Comparison of ENCODE assay signal across 25 cellular contexts in genomic region chr7:122103064-122103463, GRCh38.
"Had no signal": no experiment of that assay in that cellular context is flagged by ENCODE, and none has a peak within 500 bp of the region (broad histone marks: within the 10 kb centered on the region; RNA-seq: fewer than 3 reads in every experiment).

No MANE protein-coding gene starts in this region.

- H3K27me3 ChIP-seq: esophagus squamous epithelium, gastrocnemius medialis, heart right ventricle, left lung had no signal

- H3K9me3 ChIP-seq: gastrocnemius medialis had no signal

- DNase-seq: cortex of kidney; effector CD8-positive, alpha-beta T cell; effector memory CD8-positive, alpha-beta T cell; endodermal cell; erythroblast; esophagus squamous epithelium; foreskin fibroblast; foreskin melanocyte; gastrocnemius medialis; glutamatergic neuron; head of caudate nucleus; heart right ventricle; hippocampal formation; left cardiac atrium; left lung; left ventricle myocardium superior; lower lobe of right lung; mesenchymal stem cell; mucosa of descending colon; naive B cell; naive thymus-derived CD8-positive, alpha-beta T cell had no signal

- H3K27ac ChIP-seq: epithelial cell of prostate, esophagus squamous epithelium, gastrocnemius medialis, heart right ventricle, left lung, lower lobe of right lung had no signal

- H3K4me1 ChIP-seq: esophagus squamous epithelium, gastrocnemius medialis, heart right ventricle, left lung, lower lobe of right lung had no signal

- ATAC-seq: effector memory CD8-positive, alpha-beta T cell; esophagus mucosa; gastrocnemius medialis; heart right ventricle; left cardiac atrium; left lung; left ventricle myocardium superior; lower lobe of right lung; mucosa of descending colon; naive thymus-derived CD8-positive, alpha-beta T cell had no signal

- FAIRE-seq: endometrium, keratinocyte had no signal

- H3K4me3 ChIP-seq: esophagus squamous epithelium, gastrocnemius medialis, heart right ventricle, left lung, lower lobe of right lung, mucosa of descending colon had no signal
